Comparison of ENCODE assay signal across 1 cellular context in the genomic region with DNA sequence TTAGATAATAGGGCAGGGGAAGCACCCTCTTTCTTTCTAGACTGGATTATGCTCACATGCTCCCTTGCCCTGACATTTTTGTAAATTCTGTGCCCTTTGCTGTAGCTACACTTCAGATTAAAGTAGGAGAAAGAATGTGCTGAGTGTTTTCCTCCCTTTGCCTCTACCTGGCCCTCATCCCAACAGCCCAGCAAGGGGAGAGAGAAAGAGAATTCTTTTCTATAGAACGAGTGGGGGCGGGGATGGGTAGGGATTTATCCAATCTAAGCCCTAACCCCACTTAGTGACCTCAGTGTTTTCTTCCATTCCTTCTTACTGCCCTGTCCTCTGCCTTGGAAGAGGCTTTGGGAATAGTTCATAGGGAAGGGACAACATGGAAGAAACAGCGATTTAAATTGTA.
TF ChIP-seq lines count a peak whose summit lies in the region.

No MANE protein-coding gene starts in this region.

TF ChIP-seq in H1, 55 proteins besides CTCF, POLR2A, EP300 and RAD21:
- 0 out of 4 replicates have a peak, but pooled peaks of 1 of the 2 experiments have one; percentile 16 for TF ChIP-seq HDAC2 (IDR thresholded peaks at IDR 0.05; ENCODE audit: borderline replicate concordance in 1 of 2, low read depth in 2 of 2, low read length in 2 of 2)
- no peak for TF ChIP-seq GTF2F1 (IDR thresholded peaks at IDR 0.05; ENCODE audit: borderline replicate concordance, low read depth, low read length)
- TF ChIP-seq BRCA1 (IDR thresholded peaks at IDR 0.05; ENCODE audit: low read depth, low read length) = no peak
- TF ChIP-seq SP1 (IDR thresholded peaks at IDR 0.05; ENCODE audit: low read depth, low read length) = peak; percentile 52; the same call in 1 of the 2 replicates
- TF ChIP-seq NANOG (IDR thresholded peaks at IDR 0.05; ENCODE audit: insufficient read depth, low read depth, low read length, poor library complexity, severe bottlenecking) = no peak
- 0 out of 2 replicates have a peak, but pooled peaks have one; percentile 41 for TF ChIP-seq TCF12 (IDR thresholded peaks at IDR 0.05; ENCODE audit: low read depth, low read length)
- TF ChIP-seq TAF7 (optimal IDR thresholded peaks at IDR 0.05; ENCODE audit: borderline replicate concordance, low read depth, low read length) = no peak
- peak; percentile 64; the same call in 1 of the 2 replicates for TF ChIP-seq POLR2AphosphoS5 (IDR thresholded peaks at IDR 0.05; ENCODE audit: low read depth, low read length)
- TF ChIP-seq NRF1 (IDR thresholded peaks at IDR 0.05; ENCODE audit: low read depth, low read length) = no peak
- TF ChIP-seq RXRA (IDR thresholded peaks at IDR 0.05; ENCODE audit: insufficient read depth, low read depth, low read length) = no peak
- 0 out of 4 replicates have a peak, but pooled peaks of 1 of the 2 experiments have one; percentile 39 for TF ChIP-seq SIN3A (conservative IDR thresholded peaks at IDR 0.05 in 1 of 2, IDR thresholded peaks at IDR 0.05 in 1 of 2; ENCODE audit: low read depth in 1 of 2, low read length in 2 of 2)
